1 cellular context compared by ENCODE assay signal in the genomic region with DNA sequence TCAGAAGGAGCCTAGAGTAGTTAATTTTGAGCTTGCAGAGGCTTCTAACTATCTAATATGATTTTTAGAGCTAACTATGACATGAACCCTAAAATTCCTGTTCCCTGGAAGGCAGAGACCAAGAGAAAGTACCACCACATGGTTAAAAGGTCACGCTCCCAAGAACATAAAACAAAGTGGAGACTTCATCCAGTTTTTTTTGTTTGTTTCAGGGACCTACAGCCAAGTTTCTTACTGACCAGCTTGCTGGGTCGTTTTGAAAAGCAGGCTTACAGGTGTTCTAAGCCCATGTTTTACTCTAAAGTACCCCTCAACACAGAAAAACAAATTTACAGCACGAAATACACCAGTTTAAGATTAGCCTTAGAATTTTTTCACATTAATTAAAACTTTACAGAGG.
TF ChIP-seq lines count a peak whose summit lies in the region.

No MANE protein-coding gene starts in this region.

TF ChIP-seq in K562, 482 proteins besides CTCF, POLR2A, EP300 and RAD21:
- TF ChIP-seq ZFP36 (IDR thresholded peaks at IDR 0.05; ENCODE audit: low read depth, low read length, partially characterized antibody), result no peak
- TF ChIP-seq, protein P1, sequence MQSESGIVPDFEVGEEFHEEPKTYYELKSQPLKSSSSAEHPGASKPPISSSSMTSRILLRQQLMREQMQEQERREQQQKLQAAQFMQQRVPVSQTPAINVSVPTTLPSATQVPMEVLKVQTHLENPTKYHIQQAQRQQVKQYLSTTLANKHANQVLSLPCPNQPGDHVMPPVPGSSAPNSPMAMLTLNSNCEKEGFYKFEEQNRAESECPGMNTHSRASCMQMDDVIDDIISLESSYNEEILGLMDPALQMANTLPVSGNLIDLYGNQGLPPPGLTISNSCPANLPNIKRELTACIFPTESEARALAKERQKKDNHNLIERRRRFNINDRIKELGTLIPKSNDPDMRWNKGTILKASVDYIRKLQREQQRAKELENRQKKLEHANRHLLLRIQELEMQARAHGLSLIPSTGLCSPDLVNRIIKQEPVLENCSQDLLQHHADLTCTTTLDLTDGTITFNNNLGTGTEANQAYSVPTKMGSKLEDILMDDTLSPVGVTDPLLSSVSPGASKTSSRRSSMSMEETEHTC (IDR thresholded peaks at IDR 0.05), result no peak
- TF ChIP-seq PURB (CRISPR knock-in tag; IDR thresholded peaks at IDR 0.05; ENCODE audit: low read depth), result no peak
- no peak for TF ChIP-seq ZFP30 (CRISPR knock-in tag; IDR thresholded peaks at IDR 0.05; ENCODE audit: borderline replicate concordance)
- TF ChIP-seq, protein P2, sequence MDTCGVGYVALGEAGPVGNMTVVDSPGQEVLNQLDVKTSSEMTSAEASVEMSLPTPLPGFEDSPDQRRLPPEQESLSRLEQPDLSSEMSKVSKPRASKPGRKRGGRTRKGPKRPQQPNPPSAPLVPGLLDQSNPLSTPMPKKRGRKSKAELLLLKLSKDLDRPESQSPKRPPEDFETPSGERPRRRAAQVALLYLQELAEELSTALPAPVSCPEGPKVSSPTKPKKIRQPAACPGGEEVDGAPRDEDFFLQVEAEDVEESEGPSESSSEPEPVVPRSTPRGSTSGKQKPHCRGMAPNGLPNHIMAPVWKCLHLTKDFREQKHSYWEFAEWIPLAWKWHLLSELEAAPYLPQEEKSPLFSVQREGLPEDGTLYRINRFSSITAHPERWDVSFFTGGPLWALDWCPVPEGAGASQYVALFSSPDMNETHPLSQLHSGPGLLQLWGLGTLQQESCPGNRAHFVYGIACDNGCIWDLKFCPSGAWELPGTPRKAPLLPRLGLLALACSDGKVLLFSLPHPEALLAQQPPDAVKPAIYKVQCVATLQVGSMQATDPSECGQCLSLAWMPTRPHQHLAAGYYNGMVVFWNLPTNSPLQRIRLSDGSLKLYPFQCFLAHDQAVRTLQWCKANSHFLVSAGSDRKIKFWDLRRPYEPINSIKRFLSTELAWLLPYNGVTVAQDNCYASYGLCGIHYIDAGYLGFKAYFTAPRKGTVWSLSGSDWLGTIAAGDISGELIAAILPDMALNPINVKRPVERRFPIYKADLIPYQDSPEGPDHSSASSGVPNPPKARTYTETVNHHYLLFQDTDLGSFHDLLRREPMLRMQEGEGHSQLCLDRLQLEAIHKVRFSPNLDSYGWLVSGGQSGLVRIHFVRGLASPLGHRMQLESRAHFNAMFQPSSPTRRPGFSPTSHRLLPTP (IDR thresholded peaks at IDR 0.05; ENCODE audit: borderline replicate concordance, extremely low read depth, insufficient read length), result no peak
- TF ChIP-seq LCOR (CRISPR knock-in tag; IDR thresholded peaks at IDR 0.05), result no peak
- no peak for TF ChIP-seq CREB3 (tag; conservative IDR thresholded peaks at IDR 0.05; ENCODE audit: low read depth)
- TF ChIP-seq ZNF324 (CRISPR knock-in tag; IDR thresholded peaks at IDR 0.05), result no peak
TF ChIP-seq in K562: peak in this region for 0.
